Comparison of ENCODE assay signal across 10 cellular contexts in the genomic region with DNA sequence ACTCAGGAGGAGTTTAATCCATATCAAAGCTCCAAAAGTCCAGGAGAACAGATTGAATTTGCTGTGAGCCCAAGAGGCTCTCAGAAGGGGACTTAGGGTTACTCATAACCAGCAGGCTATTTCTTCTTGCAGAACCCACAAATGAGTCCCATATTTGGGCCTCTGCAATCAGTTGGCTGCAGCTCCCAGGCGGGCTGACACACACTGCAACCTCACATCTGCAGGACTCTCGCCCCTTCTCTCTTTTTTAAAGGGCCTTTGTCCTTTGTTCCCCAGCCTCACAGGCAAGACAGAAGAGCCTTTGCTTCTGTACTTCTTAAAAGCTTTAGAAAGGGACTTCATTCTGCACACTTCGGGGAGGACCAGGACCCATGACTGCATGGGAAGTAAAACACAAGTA. TPM values are rescaled to one million over a fixed set of nuclear protein-coding genes. Genes with fewer than 3 reads are reported as not detected.
DNase-seq lines count a peak whose midpoint lies in the region; ATAC-seq lines count a peak whose summit lies in the region.
"Had no signal": no experiment of that assay in that cellular context is flagged by ENCODE, and none has a peak within 500 bp of the region (broad histone marks: within the 10 kb centered on the region; RNA-seq: fewer than 3 reads in every experiment).

No MANE protein-coding gene starts in this region.

- no peak overlapping the region for H2BK5ac ChIP-seq in mesenchymal stem cell (ENCODE audit: low read depth, low read length, poor library complexity, severe bottlenecking)

- H3K4ac ChIP-seq in mesenchymal stem cell (ENCODE audit: low read depth in 1 of 2, low read length in 2 of 2) = no peak overlapping the region

- peak overlapping the region in 1 of 2 experiments; percentile 68 for H3K14ac ChIP-seq in mesenchymal stem cell (ENCODE audit: low read length in 2 of 2)

- H4K91ac ChIP-seq in mesenchymal stem cell (ENCODE audit: low read length) = no peak overlapping the region

- H2BK15ac ChIP-seq in mesenchymal stem cell (ENCODE audit: low read depth, poor library complexity, severe bottlenecking) = no peak overlapping the region

- no peak overlapping the region for H3K18ac ChIP-seq in mesenchymal stem cell (ENCODE audit: low read depth in 1 of 2, low read length in 2 of 2)

- H3K9me3 ChIP-seq in mesenchymal stem cell (ENCODE audit: control insufficient read depth, low read length) = no peaks in the 10 kb centered on the region

- H3K23ac ChIP-seq in mesenchymal stem cell (ENCODE audit: low read length in 2 of 2) = no peak overlapping the region

- peaks cover 2% of the 10 kb centered on the region for H3K79me1 ChIP-seq in mesenchymal stem cell (replicated peaks; ENCODE audit: low read length, poor library complexity, severe bottlenecking)

- ATAC-seq in GM21529 (IDR thresholded peaks at IDR 0.05; ENCODE audit: unreplicated experiment) = peak; percentile 77

- peak overlapping the region; percentile 44 for H3K27ac ChIP-seq in mesenchymal stem cell (ENCODE audit: low read length, poor library complexity, severe bottlenecking)
- H3K27ac ChIP-seq: C4-2B, SK-N-MC had no signal

- H3K4me1 ChIP-seq in mesenchymal stem cell (ENCODE audit: control insufficient read depth, insufficient read depth, low read depth, low read length) = peaks cover 19% of the 10 kb centered on the region

- H2BK120ac ChIP-seq in mesenchymal stem cell (ENCODE audit: low read depth, low read length) = no peak overlapping the region

- peak overlapping the region in 1 of 2 experiments; percentile 63 for H3K4me3 ChIP-seq in mesenchymal stem cell (ENCODE audit: insufficient read depth in 1 of 2, low read depth in 1 of 2, low read length in 2 of 2)
- H3K4me3 ChIP-seq: SK-N-MC had no signal

- H2AK5ac ChIP-seq in mesenchymal stem cell (ENCODE audit: low read length, severe bottlenecking) = peak overlapping the region; percentile 17

- no peak overlapping the region for H2AFZ ChIP-seq in mesenchymal stem cell (ENCODE audit: low read depth, low read length)

- peak; percentile 47 for DNase-seq in AG08396 (ENCODE audit: low spot score)
- peak; percentile 44 for DNase-seq in astrocyte of the hippocampus (ENCODE audit: low read depth, low spot score)
- DNase-seq in mesenchymal stem cell = peak; percentile 50
- no peak for DNase-seq in T-helper 1 cell
- no peak for DNase-seq in hepatic stellate cell (ENCODE audit: low spot score)
- DNase-seq in stimulated activated CD4-positive, alpha-beta T cell treated with anti-CD3 and anti-CD28 coated beads, Interleukin-1b, Interleukin-23, amount 100 ng/mL, for 48 hours = no peak
- DNase-seq in SKM-1 (lab: John Stamatoyannopoulos, UW; ENCODE audit: unreplicated experiment) = no peak

- H3K4me2 ChIP-seq in mesenchymal stem cell (ENCODE audit: low read length, poor library complexity, severe bottlenecking) = no peak overlapping the region

- H3K36me3 ChIP-seq in mesenchymal stem cell (ENCODE audit: control insufficient read depth in 1 of 2, insufficient read depth in 2 of 2, low read depth in 1 of 2, low read length in 2 of 2) = no peaks in the 10 kb centered on the region

- H4K8ac ChIP-seq in mesenchymal stem cell (ENCODE audit: low read length) = no peak overlapping the region

- H3K9ac ChIP-seq in mesenchymal stem cell (ENCODE audit: low read length) = peak overlapping the region; percentile 81

- H3K27me3 ChIP-seq in mesenchymal stem cell (ENCODE audit: control insufficient read depth in 1 of 2, insufficient read depth in 1 of 2, low read length in 2 of 2) = no peaks in the 10 kb centered on the region

- no peak overlapping the region for H2BK12ac ChIP-seq in mesenchymal stem cell (ENCODE audit: low read length in 2 of 2)

- WGBS in mesenchymal stem cell = 76% methylated on average over 3 of the region's 3 CpGs

RNA-seq across cellular contexts. Expression of gene CREB3L2, which starts 26.7 kb away (rescaled TPM):
- 52.7 TPM for polyA plus RNA-seq in mesenchymal stem cell (2013, experiment 1 of 2)
- polyA plus RNA-seq in mesenchymal stem cell (2013, experiment 2 of 2) = 51.1 TPM

Comparison
In these comparisons a context has a peak if more than half of its experiments do, and no peak if none do; other contexts are left out.
1. DNase-seq: peak in AG08396 (single experiment), astrocyte of the hippocampus (single experiment) and mesenchymal stem cell (single experiment); none in T-helper 1 cell (0 of 5), hepatic stellate cell (single experiment), stimulated activated CD4-positive, alpha-beta T cell treated with anti-CD3 and anti-CD28 coated beads, Interleukin-1b, Interleukin-23, amount 100 ng/mL, for 48 hours (single experiment) and SKM-1 (single experiment).